In the genomic region with DNA sequence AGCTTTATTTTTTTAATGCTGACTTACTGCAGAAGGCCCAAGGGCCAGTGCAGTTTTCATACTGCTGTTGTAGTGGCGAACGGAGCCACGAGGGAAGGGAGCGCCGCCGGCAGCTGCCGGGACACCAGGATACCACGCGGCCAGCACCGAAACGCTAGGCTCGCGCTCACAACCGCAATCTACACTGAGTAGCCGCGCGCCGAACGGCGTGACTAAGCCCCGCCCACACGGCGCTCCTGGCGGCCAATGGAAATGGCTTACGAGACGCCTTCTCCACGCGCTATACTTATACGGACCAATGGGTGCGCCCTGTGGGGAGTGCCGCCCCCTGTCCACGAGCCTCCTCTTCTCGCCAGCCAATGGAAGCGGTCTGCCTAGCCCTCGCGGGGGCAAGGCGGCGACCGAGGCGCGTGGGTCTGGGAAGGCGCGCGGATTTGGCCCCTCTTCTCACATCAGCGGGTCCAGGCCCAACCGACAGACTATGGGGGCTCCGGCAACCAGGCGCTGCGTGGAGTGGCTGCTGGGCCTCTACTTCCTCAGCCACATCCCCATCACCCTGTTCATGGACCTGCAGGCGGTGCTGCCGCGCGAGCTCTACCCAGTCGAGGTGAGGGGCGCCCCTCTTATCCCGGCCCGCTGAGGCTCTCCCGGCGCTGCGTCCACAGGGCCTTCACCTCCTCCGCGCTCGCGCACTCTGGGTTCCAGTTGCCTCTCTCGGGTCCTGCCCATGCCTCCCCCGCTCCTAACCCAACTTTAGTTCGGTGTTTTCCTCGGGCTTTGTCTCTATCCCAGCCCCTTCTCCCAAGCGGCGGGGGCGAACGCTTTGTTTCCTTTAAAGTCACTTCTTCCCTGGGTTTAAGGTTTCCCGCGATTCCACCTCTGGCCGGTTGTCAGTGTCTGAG, we compare ENCODE assay signal across 8 cellular contexts. TPM values are rescaled to one million over a fixed set of nuclear protein-coding genes. Genes with fewer than 3 reads are reported as not detected.
A peak's percentile ranks its signal among the peaks of the same experiment; 100 is the strongest.
DNase-seq lines count a peak whose midpoint lies in the region; ATAC-seq and TF ChIP-seq lines count a peak whose summit lies in the region.

A gene (plus strand): TSS at position 442 of the 902 bp plus-strand sequence. CDS start 40 bp downstream, at position 482.

- peak within 1 kb of the TSS; percentile 77 for H3K4me2 ChIP-seq in DND-41 (ENCODE audit: insufficient read depth, low read length)

- H3K27ac ChIP-seq in DND-41 (ENCODE audit: low read length): peak within 1 kb of the TSS; percentile 77
- H3K27ac ChIP-seq in esophagus (ENCODE audit: low read depth in 2 of 2, low read length in 1 of 2): peak within 1 kb of the TSS in 1 of 2 donors; percentile 66
- peak within 1 kb of the TSS; percentile 70 for H3K27ac ChIP-seq in muscle layer of colon (ENCODE audit: low read depth, low read length)

- peak; percentile 97 for DNase-seq in DND-41
- DNase-seq in KG1 (lab: John Stamatoyannopoulos, UW): peak; percentile 92
- peak; percentile 90 for DNase-seq in activated T-cell treated with anti-CD3 and anti-CD28 coated beads, Interleukin-2, amount 50 U/mL, for 1 hour
- DNase-seq in stimulated activated CD8-positive, alpha-beta memory T cell treated with anti-CD3 and anti-CD28 coated beads, Interleukin-7, amount 100 ng/mL, for 1 hour (ENCODE audit: low read depth in 2 of 2): peak; percentile 81 to 89

- TF ChIP-seq CTCF in DND-41 (IDR thresholded peaks at IDR 0.05; ENCODE audit: borderline replicate concordance, extremely low read depth, low read length, poor library complexity, severe bottlenecking): peak; percentile 39

- peaks cover 54% of the 10 kb centered on the region for H3K79me2 ChIP-seq in DND-41 (ENCODE audit: insufficient read depth, low read length)

- no peaks in the 10 kb centered on the region for H3K27me3 ChIP-seq in DND-41 (ENCODE audit: insufficient read depth, low read length, poor library complexity)
- no peaks in the 10 kb centered on the region for H3K27me3 ChIP-seq in esophagus (ENCODE audit: control insufficient read depth in 1 of 2, insufficient read depth in 2 of 2, low read length in 2 of 2)
- no peaks in the 10 kb centered on the region for H3K27me3 ChIP-seq in muscle layer of colon (ENCODE audit: control insufficient read depth in 1 of 2, insufficient read depth in 2 of 2, low read length in 2 of 2)

- H3K4me1 ChIP-seq in DND-41 (ENCODE audit: insufficient read depth, low read length) (peaks cover 44% of the 10 kb centered on the region), esophagus (ENCODE audit: control insufficient read depth in 2 of 2, insufficient read depth in 2 of 2, low read length in 1 of 2) (peaks cover 4 to 6% of the 10 kb centered on the region in 2 donors), muscle layer of colon (ENCODE audit: insufficient read depth, low read length) (peaks cover 15% of the 10 kb centered on the region)

- H3K9ac ChIP-seq in DND-41 (ENCODE audit: low read depth, low read length) (peak within 1 kb of the TSS; percentile 68), muscle layer of colon (ENCODE audit: low read length) (peak within 1 kb of the TSS; percentile 18)

- ATAC-seq in DND-41 (ENCODE audit: insufficient read depth, low read depth) (peak; percentile 98), GM21737 (IDR thresholded peaks at IDR 0.05; ENCODE audit: unreplicated experiment) (peak; percentile 94)

- H3K36me3 ChIP-seq in DND-41 (ENCODE audit: insufficient read depth, low read length) (peaks cover 20% of the 10 kb centered on the region), esophagus (ENCODE audit: control insufficient read depth in 2 of 2, insufficient read depth in 2 of 2, low read length in 1 of 2) (no peaks in the 10 kb centered on the region), muscle layer of colon (ENCODE audit: insufficient read depth, low read length) (no peaks in the 10 kb centered on the region)

- peaks cover 14% of the 10 kb centered on the region; the same call in 1 of the 2 replicates for H4K20me1 ChIP-seq in DND-41 (ENCODE audit: insufficient read depth, low read length)

- H3K4me3 ChIP-seq in DND-41 (ENCODE audit: low read depth in 1 of 2, low read length in 2 of 2) (peak within 1 kb of the TSS; percentile 65 to 67), esophagus (ENCODE audit: low read depth in 1 of 2, low read length in 2 of 2) (peak within 1 kb of the TSS; percentile 57 to 63), muscle layer of colon (ENCODE audit: low read depth in 1 of 2, low read length in 2 of 2) (peak within 1 kb of the TSS; percentile 64 to 78)

- H2AFZ ChIP-seq in DND-41 (ENCODE audit: low read depth, low read length): peak within 1 kb of the TSS; percentile 82

- H3K9me3 ChIP-seq in DND-41 (ENCODE audit: insufficient read depth, low read length, severe bottlenecking): no peaks in the 10 kb centered on the region
- no peaks in the 10 kb centered on the region for H3K9me3 ChIP-seq in esophagus (ENCODE audit: control insufficient read depth in 2 of 2, insufficient read depth in 1 of 2, low read depth in 1 of 2, low read length in 1 of 2)
- no peaks in the 10 kb centered on the region for H3K9me3 ChIP-seq in muscle layer of colon (ENCODE audit: low read length)

- 1% methylated on average over 71 to 75 of the region's 75 CpGs for WGBS in esophagus, 2 donors

TF ChIP-seq in PFSK-1, 5 proteins besides CTCF, POLR2A, EP300 and RAD21:
- TF ChIP-seq FOXP2 (optimal IDR thresholded peaks at IDR 0.05; ENCODE audit: borderline replicate concordance, extremely low read depth, extremely low read length, insufficient read depth) (peak; percentile 59), SIN3A (IDR thresholded peaks at IDR 0.05; ENCODE audit: borderline replicate concordance, insufficient read depth, low read length) (peak; percentile 66; the same call in 1 of the 2 replicates), POLR2AphosphoS5 (IDR thresholded peaks at IDR 0.05; ENCODE audit: low read depth, low read length) (peak; percentile 81), TAF1 (IDR thresholded peaks at IDR 0.05; ENCODE audit: borderline replicate concordance, insufficient read depth, low read length) (peak; percentile 88)
- TF ChIP-seq, protein P1, sequence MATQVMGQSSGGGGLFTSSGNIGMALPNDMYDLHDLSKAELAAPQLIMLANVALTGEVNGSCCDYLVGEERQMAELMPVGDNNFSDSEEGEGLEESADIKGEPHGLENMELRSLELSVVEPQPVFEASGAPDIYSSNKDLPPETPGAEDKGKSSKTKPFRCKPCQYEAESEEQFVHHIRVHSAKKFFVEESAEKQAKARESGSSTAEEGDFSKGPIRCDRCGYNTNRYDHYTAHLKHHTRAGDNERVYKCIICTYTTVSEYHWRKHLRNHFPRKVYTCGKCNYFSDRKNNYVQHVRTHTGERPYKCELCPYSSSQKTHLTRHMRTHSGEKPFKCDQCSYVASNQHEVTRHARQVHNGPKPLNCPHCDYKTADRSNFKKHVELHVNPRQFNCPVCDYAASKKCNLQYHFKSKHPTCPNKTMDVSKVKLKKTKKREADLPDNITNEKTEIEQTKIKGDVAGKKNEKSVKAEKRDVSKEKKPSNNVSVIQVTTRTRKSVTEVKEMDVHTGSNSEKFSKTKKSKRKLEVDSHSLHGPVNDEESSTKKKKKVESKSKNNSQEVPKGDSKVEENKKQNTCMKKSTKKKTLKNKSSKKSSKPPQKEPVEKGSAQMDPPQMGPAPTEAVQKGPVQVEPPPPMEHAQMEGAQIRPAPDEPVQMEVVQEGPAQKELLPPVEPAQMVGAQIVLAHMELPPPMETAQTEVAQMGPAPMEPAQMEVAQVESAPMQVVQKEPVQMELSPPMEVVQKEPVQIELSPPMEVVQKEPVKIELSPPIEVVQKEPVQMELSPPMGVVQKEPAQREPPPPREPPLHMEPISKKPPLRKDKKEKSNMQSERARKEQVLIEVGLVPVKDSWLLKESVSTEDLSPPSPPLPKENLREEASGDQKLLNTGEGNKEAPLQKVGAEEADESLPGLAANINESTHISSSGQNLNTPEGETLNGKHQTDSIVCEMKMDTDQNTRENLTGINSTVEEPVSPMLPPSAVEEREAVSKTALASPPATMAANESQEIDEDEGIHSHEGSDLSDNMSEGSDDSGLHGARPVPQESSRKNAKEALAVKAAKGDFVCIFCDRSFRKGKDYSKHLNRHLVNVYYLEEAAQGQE (IDR thresholded peaks at IDR 0.05; ENCODE audit: insufficient read depth in 1 of 2, low read depth in 2 of 2, low read length in 2 of 2): peak in 1 of 2 experiments; percentile 56; a peak in 1 of 4 replicates

RNA-seq across cellular contexts. Expression of the gene that starts here (rescaled TPM):
- polyA plus RNA-seq in PFSK-1 (2012; ENCODE audit: insufficient read length, low read depth): 13.1 TPM
- polyA plus RNA-seq in esophagus: 1 to 10 TPM; 7.4 to 8.9 TPM
